In genomic region chr1:107965112-107965991, GRCh38 we compare ENCODE assay signal across 8 cellular contexts.
DNase-seq lines count a peak whose midpoint lies in the region; ATAC-seq and TF ChIP-seq lines count a peak whose summit lies in the region.

Gene VAV3, minus strand, starts transcription at chr1:107965180. Its CDS starts 311 bp downstream, at chr1:107964869.

- 0 out of 2 replicates have a peak, but pooled peaks have one; percentile 14 for TF ChIP-seq CTCF in VCaP (conservative IDR thresholded peaks at IDR 0.05)
- peak; percentile 1 for TF ChIP-seq CTCF in cardiac fibroblast (IDR thresholded peaks at IDR 0.05; ENCODE audit: low read depth, low read length)

- H3K4me3 ChIP-seq in cardiac fibroblast (replicated peaks in 1 of 2; ENCODE audit: low read depth in 2 of 2, low read length in 2 of 2) (peak within 1 kb of the TSS; percentile 38 to 44), iPS-18c (ENCODE audit: insufficient read depth, low read depth, low read length) (peak within 1 kb of the TSS; percentile 76), skeletal muscle cell (ENCODE audit: low read depth, low read length) (peak within 1 kb of the TSS; percentile 43)

- ATAC-seq in HG03135 (IDR thresholded peaks at IDR 0.05; ENCODE audit: unreplicated experiment) = no peak

- H3K27ac ChIP-seq in VCaP = peak within 1 kb of the TSS; percentile 52; the same call in 1 of the 2 replicates

- DNase-seq in GDM1 (lab: John Stamatoyannopoulos, UW) (peak; percentile 81), NCI-H1092 treated with DMSO at 0.1 percent for 48 hours (lab: John Stamatoyannopoulos, UW) (peak; percentile 73), cardiac fibroblast (ENCODE audit: low read depth in 2 of 2) (peak; percentile 45 to 65), skeletal muscle cell (ENCODE audit: low read depth) (no peak), NK-92 (lab: John Stamatoyannopoulos, UW; ENCODE audit: unreplicated experiment) (no peak)

- peaks cover 2% of the 10 kb centered on the region for H3K9me3 ChIP-seq in iPS-18c (ENCODE audit: control insufficient read depth, insufficient read depth, low read length)

Comparison
In these comparisons a context has a peak if more than half of its experiments do, and no peak if none do; other contexts are left out.
1. DNase-seq: peak in GDM1 (single experiment), NCI-H1092 treated with DMSO at 0.1 percent for 48 hours (single experiment) and cardiac fibroblast (2 of 2); none in skeletal muscle cell (single experiment) and NK-92 (single experiment).
2. Peak in every context shown above with its lines, with median percentiles within 50 percentile points of each other: H3K4me3 ChIP-seq.